In genomic region chr6:148382051-148382450, GRCh38 we compare ENCODE assay signal across 2 cellular contexts. TPM values are rescaled to one million over a fixed set of nuclear protein-coding genes. Genes with fewer than 3 reads are reported as not detected.
"Had no signal": no experiment of that assay in that cellular context is flagged by ENCODE, and none has a peak within 500 bp of the region (broad histone marks: within the 10 kb centered on the region; RNA-seq: fewer than 3 reads in every experiment).

No MANE protein-coding gene starts in this region.

RNA-seq across cellular contexts. Expression of gene SASH1, which starts 39.4 kb away (rescaled TPM):
- polyA plus RNA-seq: immature natural killer cell; naive thymus-derived CD4-positive, alpha-beta T cell had no signal
